Comparison of ENCODE assay signal across 9 cellular contexts in genomic region chr1:39632491-39633417, GRCh38. TPM values are rescaled to one million over a fixed set of nuclear protein-coding genes. Genes with fewer than 3 reads are reported as not detected.
DNase-seq lines count a peak whose midpoint lies in the region; ATAC-seq and TF ChIP-seq lines count a peak whose summit lies in the region.
"Had no signal": no experiment of that assay in that cellular context is flagged by ENCODE, and none has a peak within 500 bp of the region (broad histone marks: within the 10 kb centered on the region; RNA-seq: fewer than 3 reads in every experiment).

No MANE protein-coding gene starts in this region.

- peaks cover 0 to 53% (median 13%) of the 10 kb centered on the region in 9 donors for H3K36me3 ChIP-seq in heart right ventricle

- H3K27ac ChIP-seq in heart right ventricle, result peak overlapping the region; percentile 43 to 96 (median 90)

- TF ChIP-seq CTCF in heart right ventricle (IDR thresholded peaks at IDR 0.05), result no peak

- intact Hi-C loops in heart right ventricle (cut with DNase I) (no loop called here), posterior vena cava (cut with DNase I) (no loop called here)

- no peaks in the 10 kb centered on the region for H3K9me3 ChIP-seq in heart right ventricle

- ATAC-seq in heart right ventricle (peak; percentile 49 to 83 (median 68)), HG03378 (IDR thresholded peaks at IDR 0.05; ENCODE audit: unreplicated experiment) (no peak)
- ATAC-seq: T-cell had no signal

- DNase-seq in DMS53 (lab: John Stamatoyannopoulos, UW), result peak; percentile 86
- peak; percentile 71 for DNase-seq in SW480 (ENCODE audit: low spot score)
- peak; percentile 64 to 85 for DNase-seq in heart right ventricle
- peak; percentile 89 for DNase-seq in posterior vena cava (ENCODE audit: low spot score)
- DNase-seq in NCI-H1694 treated with DMSO at 0.1 percent for 48 hours (lab: John Stamatoyannopoulos, UW), result no peak
- no peak for DNase-seq in stimulated activated CD4-positive, alpha-beta T cell treated with anti-CD3 and anti-CD28 coated beads, Interleukin-15, amount 100 ng/mL, for 24 hours
- no peak for DNase-seq in activated CD4-positive, alpha-beta T cell treated with anti-CD3 and anti-CD28 coated beads for 48 hours
- DNase-seq: T-cell had no signal

- H3K4me3 ChIP-seq in heart right ventricle, result peak overlapping the region; percentile 10 to 79 (median 64)

- H3K4me1 ChIP-seq in heart right ventricle, result peaks cover 0 to 64% (median 6%) of the 10 kb centered on the region in 9 donors

- peaks cover 0 to 24% (median 5%) of the 10 kb centered on the region in 7 donors for H3K27me3 ChIP-seq in heart right ventricle

- 15 to 16% methylated on average over 49 to 66 of the region's 66 CpGs for WGBS in heart right ventricle, 2 donors

RNA-seq across cellular contexts. Expression of gene HEYL, which starts 6.7 kb away (rescaled TPM):
- total RNA-seq in heart right ventricle (10 to 100 TPM; 11.5 to 27.5 (median 14.3) TPM), posterior vena cava (10 to 100 TPM; 25.2 to 47.1 TPM)
- 10 to 100 TPM; 12.8 to 25.1 TPM for polyA plus RNA-seq in heart right ventricle

RNA-seq across cellular contexts. Expression of gene NT5C1A, which starts 39.2 kb away (rescaled TPM):
- 10 to 100 TPM; 12.1 to 59.2 (median 29.5) TPM for total RNA-seq in heart right ventricle
- under 1 TPM; 0.68 to 0.80 TPM for polyA plus RNA-seq in heart right ventricle
- 1 to 10 TPM in 1 of 2 donors, under 1 TPM in 1; 0.71 to 1.1 TPM for total RNA-seq in posterior vena cava

RNA-seq across cellular contexts. Expression of gene PABPC4, which starts 56.2 kb away (rescaled TPM):
- total RNA-seq in heart right ventricle, result 100 to 1,000 TPM; 184 to 311 (median 229) TPM
- 100 to 1,000 TPM; 143 to 188 TPM for polyA plus RNA-seq in heart right ventricle
- 100 to 1,000 TPM; 156 to 198 TPM for total RNA-seq in posterior vena cava

RNA-seq across cellular contexts. Expression of gene HPCAL4, which starts 58.5 kb away (rescaled TPM):
- total RNA-seq in heart right ventricle (1 to 10 TPM in 1 of 10 donors, under 1 TPM in 9; 0.07 to 3.7 (median 0.19) TPM), posterior vena cava (under 1 TPM in 1 of 2 donors, not detected in 1; 0.09 TPM)
- polyA plus RNA-seq in heart right ventricle, result under 1 TPM; 0.39 to 0.51 TPM

Comparison
In these comparisons a context has a peak if more than half of its experiments do, and no peak if none do; other contexts are left out.
1. DNase-seq: peak in DMS53 (single experiment), SW480 (single experiment), heart right ventricle (2 of 2) and posterior vena cava (single experiment); none in NCI-H1694 treated with DMSO at 0.1 percent for 48 hours (single experiment), stimulated activated CD4-positive, alpha-beta T cell treated with anti-CD3 and anti-CD28 coated beads, Interleukin-15, amount 100 ng/mL, for 24 hours (single experiment) and activated CD4-positive, alpha-beta T cell treated with anti-CD3 and anti-CD28 coated beads for 48 hours (single experiment).
2. RNA of gene NT5C1A, which starts 39.2 kb away (total RNA-seq): 12.1 to 59.2 TPM in heart right ventricle; 0.71 to 1.1 TPM in posterior vena cava; every median in the first group is over 4 times any median in the second.